In genomic region chr18:48961547-48961946, GRCh38 we compare ENCODE assay signal across 22 cellular contexts. TPM values are rescaled to one million over a fixed set of nuclear protein-coding genes. Genes with fewer than 3 reads are reported as not detected.
DNase-seq lines count a peak whose midpoint lies in the region; TF ChIP-seq lines count a peak whose summit lies in the region.
"Had no signal": no experiment of that assay in that cellular context is flagged by ENCODE, and none has a peak within 500 bp of the region (broad histone marks: within the 10 kb centered on the region; RNA-seq: fewer than 3 reads in every experiment).

No MANE protein-coding gene starts in this region.

- no peaks in the 10 kb centered on the region for H3K79me1 ChIP-seq in neuronal stem cell (ENCODE audit: low read depth, low read length)

- H3K9me3 ChIP-seq in neuronal stem cell (replicated peaks in 1 of 2; ENCODE audit: control insufficient read depth in 2 of 2, insufficient read depth in 1 of 2, low read depth in 1 of 2, low read length in 2 of 2): no peaks in the 10 kb centered on the region
- H3K9me3 ChIP-seq: pancreas, upper lobe of right lung had no signal

- no peak overlapping the region for H2BK5ac ChIP-seq in neuronal stem cell (ENCODE audit: low read length)

- no peak overlapping the region for H2BK15ac ChIP-seq in neuronal stem cell (ENCODE audit: low read length)

- DNase-seq in Calu3 (no peak), M059J (ENCODE audit: low read depth) (peak; percentile 83), choroid plexus epithelial cell (ENCODE audit: low read depth) (peak; percentile 71), neuronal stem cell (ENCODE audit: low spot score) (no peak), amygdala (lab: John Stamatoyannopoulos, UW) (no peak), hypothalamus (lab: John Stamatoyannopoulos, UW) (no peak), DMS79 (lab: John Stamatoyannopoulos, UW) (no peak), NCI-H446 treated with DMSO at 0.1 percent for 48 hours (lab: John Stamatoyannopoulos, UW) (no peak)
- DNase-seq: activated CD4-positive, alpha-beta T cell treated with anti-CD3 and anti-CD28 coated beads for 36 hours; activated CD8-positive, alpha-beta memory T cell treated with anti-CD3 and anti-CD28 coated beads, Interleukin-2, amount 50 U/mL, for 4 hours; activated effector memory CD4-positive, alpha-beta T cell treated with Interleukin-2 at 50 U/mL for 16 hours; C1 segment of cervical spinal cord; central memory CD4-positive, alpha-beta T cell; H7; immature natural killer cell; NCI-H1048; NCI-H2081 treated with DMSO at 0.1 percent for 48 hours; NCI-H510A treated with DMSO at 0.1 percent for 48 hours; pancreas; upper lobe of right lung had no signal

- H3K18ac ChIP-seq in neuronal stem cell (ENCODE audit: low read length): no peak overlapping the region

- H3K4me2 ChIP-seq in neuronal stem cell (ENCODE audit: insufficient read depth, low read length, poor library complexity, severe bottlenecking): no peak overlapping the region

- H3K9me3 Mint-ChIP-seq in Calu3 (ENCODE audit: low read depth, unreplicated experiment): no peaks in the 10 kb centered on the region
- H3K9me3 Mint-ChIP-seq: stimulated activated naive CD8-positive, alpha-beta T cell treated with anti-CD3 and anti-CD28 coated beads, Interleukin-15, Interleukin-2, amounts not matched to agents 100 ng/mL and 50 ng/mL, for 24 hours had no signal

- H3K4me1 Mint-ChIP-seq in Calu3 (ENCODE audit: low read depth, unreplicated experiment): peaks cover 12% of the 10 kb centered on the region

- intact Hi-C loops in Calu3 (cut with micrococcal nuclease; ENCODE audit: unreplicated experiment): no loop called here

- H3K27ac Mint-ChIP-seq in Calu3 (ENCODE audit: unreplicated experiment): no peak overlapping the region
- H3K27ac Mint-ChIP-seq: activated CD4-positive, alpha-beta T cell treated with anti-CD3 and anti-CD28 coated beads for 36 hours; stimulated activated naive CD8-positive, alpha-beta T cell treated with anti-CD3 and anti-CD28 coated beads, Interleukin-15, Interleukin-2, amounts not matched to agents 100 ng/mL and 50 ng/mL, for 24 hours had no signal

- no peak overlapping the region for H3K23ac ChIP-seq in neuronal stem cell (ENCODE audit: low read depth, low read length, poor library complexity)

- H3K4me3 ChIP-seq in choroid plexus epithelial cell (ENCODE audit: low read depth, low read length) (no peak overlapping the region), neuronal stem cell (ENCODE audit: low read length in 2 of 2) (no peak overlapping the region)
- H3K4me3 ChIP-seq: GM12878, pancreas, upper lobe of right lung had no signal

- H4K8ac ChIP-seq in neuronal stem cell (ENCODE audit: low read depth, low read length): no peak overlapping the region

- no peak overlapping the region for H2BK120ac ChIP-seq in neuronal stem cell (ENCODE audit: low read depth, low read length)

- no peak overlapping the region for H2AFZ ChIP-seq in neuronal stem cell (ENCODE audit: low read length)

- peaks cover 9 to 18% of the 10 kb centered on the region in 2 donors for H3K4me1 ChIP-seq in neuronal stem cell (ENCODE audit: control insufficient read depth in 2 of 2, insufficient read depth in 1 of 2, low read depth in 1 of 2, low read length in 2 of 2)
- H3K4me1 ChIP-seq: pancreas had no signal

- no peak overlapping the region for H4K91ac ChIP-seq in neuronal stem cell (ENCODE audit: low read depth, low read length, poor library complexity)

- peak overlapping the region; percentile 31 for H3K9ac ChIP-seq in neuronal stem cell (ENCODE audit: low read depth, low read length, poor library complexity)

- peaks cover 5% of the 10 kb centered on the region for H3K36me3 Mint-ChIP-seq in Calu3 (ENCODE audit: insufficient read depth, unreplicated experiment)

- H3K27ac ChIP-seq in neuronal stem cell (replicated peaks; ENCODE audit: low read length): no peak overlapping the region
- H3K27ac ChIP-seq: pancreas, upper lobe of right lung had no signal

- TF ChIP-seq CTCF in Calu3 (IDR thresholded peaks at IDR 0.05; ENCODE audit: unreplicated experiment): no peak
- no peak for TF ChIP-seq CTCF in choroid plexus epithelial cell (conservative IDR thresholded peaks at IDR 0.05; ENCODE audit: low read depth, low read length)

- H3K4ac ChIP-seq in neuronal stem cell (ENCODE audit: low read length): no peak overlapping the region

- no CpG with 5 or more reads among the region's 12 CpGs for WGBS in neuronal stem cell (ENCODE audit: extremely low coverage in 2 of 2, insufficient read length in 2 of 2, insufficient replicate concordance in 1 of 2), 2 donors

- H2AK5ac ChIP-seq in neuronal stem cell (ENCODE audit: low read depth, low read length): no peak overlapping the region

- H2BK12ac ChIP-seq in neuronal stem cell (ENCODE audit: low read length): no peak overlapping the region

- H3K27me3 ChIP-seq in neuronal stem cell (ENCODE audit: control insufficient read depth in 3 of 3, insufficient read depth in 3 of 3, low read depth in 1 of 3, low read length in 3 of 3): peaks cover 0 to 4% (median 0%) of the 10 kb centered on the region in 3 experiments
- H3K27me3 ChIP-seq: pancreas, upper lobe of right lung had no signal

- no peak overlapping the region for H3K14ac ChIP-seq in neuronal stem cell (ENCODE audit: low read length)

- H3K36me3 ChIP-seq in neuronal stem cell (replicated peaks in 1 of 2; ENCODE audit: control insufficient read depth in 2 of 2, insufficient read depth in 2 of 2, low read length in 2 of 2): no peaks in the 10 kb centered on the region
- H3K36me3 ChIP-seq: pancreas, upper lobe of right lung had no signal

- H3K4me3 Mint-ChIP-seq in Calu3 (ENCODE audit: low read depth, unreplicated experiment): peak overlapping the region; percentile 43
- H3K4me3 Mint-ChIP-seq: activated CD4-positive, alpha-beta T cell treated with anti-CD3 and anti-CD28 coated beads for 36 hours; immature natural killer cell; stimulated activated naive CD8-positive, alpha-beta T cell treated with anti-CD3 and anti-CD28 coated beads, Interleukin-15, Interleukin-2, amounts not matched to agents 100 ng/mL and 50 ng/mL, for 24 hours had no signal

- BruUV-seq in Calu3 (replicated peaks; lab: Mats Ljungman, UMichigan): no TSS peak

- H3K27me3 Mint-ChIP-seq in Calu3 (ENCODE audit: unreplicated experiment): peaks cover 13% of the 10 kb centered on the region
- H3K27me3 Mint-ChIP-seq: activated CD4-positive, alpha-beta T cell treated with anti-CD3 and anti-CD28 coated beads for 36 hours; stimulated activated naive CD8-positive, alpha-beta T cell treated with anti-CD3 and anti-CD28 coated beads, Interleukin-15, Interleukin-2, amounts not matched to agents 100 ng/mL and 50 ng/mL, for 24 hours had no signal

- CTCF ChIA-PET in Calu3 (lab: Charles Lee): interaction anchor here (0.7 kb wide), 1 partner anchor 235 kb away, joined by 3 read pairs; no protein-coding TSS in a partner anchor

RNA-seq across cellular contexts. Expression of gene SMAD7, which starts 10.8 kb away (rescaled TPM):
- 11.2 and 13.7 TPM in 2 replicates for total RNA-seq in Calu3 (2022)
- 12.6 and 19.3 TPM in 2 replicates for total RNA-seq in M059J (2014; rRNA removed; shearing (Covaris generic))
- 0.57 TPM for polyA plus RNA-seq in neuronal stem cell (2013, experiment 1 of 2)
- polyA plus RNA-seq in neuronal stem cell (2013, experiment 2 of 2): 0.79 TPM

Comparison
In these comparisons a context has a peak if more than half of its experiments do, and no peak if none do; other contexts are left out.
1. DNase-seq: peak in M059J (single experiment) and choroid plexus epithelial cell (single experiment); none in Calu3 (single experiment), neuronal stem cell (single experiment), amygdala (0 of 56), hypothalamus (0 of 51), DMS79 (single experiment) and NCI-H446 treated with DMSO at 0.1 percent for 48 hours (single experiment).